8 cellular contexts compared by ENCODE assay signal in genomic region chr1:119646521-119647227, GRCh38. TPM values are rescaled to one million over a fixed set of nuclear protein-coding genes. Genes with fewer than 3 reads are reported as not detected.
DNase-seq lines count a peak whose midpoint lies in the region; ATAC-seq, FAIRE-seq and TF ChIP-seq lines count a peak whose summit lies in the region.

No MANE protein-coding gene starts in this region.

- FAIRE-seq in kidney (lab: Jason Lieb, UNC), result no peak

- H3K9ac ChIP-seq in adipocyte (ENCODE audit: low read length), result peak overlapping the region; percentile 97
- H3K9ac ChIP-seq in kidney (ENCODE audit: low read length in 2 of 2), result peak overlapping the region; percentile 79 to 99

- ATAC-seq in activated CD8-positive, alpha-beta T cell treated with anti-CD3 and anti-CD28 coated beads for 36 hours, result no peak
- no peak for ATAC-seq in activated CD8-positive, alpha-beta T cell treated with anti-CD3 and anti-CD28 coated beads, Interleukin-2, amount 10 ng/mL, durations not matched to agents 7 days and 5 days
- ATAC-seq in HG02870 (IDR thresholded peaks at IDR 0.05; ENCODE audit: unreplicated experiment), result no peak

- CTCF ChIA-PET in activated CD8-positive, alpha-beta T cell treated with anti-CD3 and anti-CD28 coated beads for 36 hours (lab: Charles Lee), result no interaction called here
- CTCF ChIA-PET in activated CD8-positive, alpha-beta T cell treated with anti-CD3 and anti-CD28 coated beads, Interleukin-2, amount 10 ng/mL, durations not matched to agents 7 days and 5 days (lab: Charles Lee), result interaction anchor here (0.7 to 4.4 kb wide), 2 partner anchors 28 to 35 kb away, joined by 3 to 20 read pairs; no protein-coding TSS in a partner anchor

- peak overlapping the region; percentile 70 for H3K4me3 Mint-ChIP-seq in activated CD8-positive, alpha-beta T cell treated with anti-CD3 and anti-CD28 coated beads for 36 hours
- no peak overlapping the region for H3K4me3 Mint-ChIP-seq in activated CD8-positive, alpha-beta T cell treated with anti-CD3 and anti-CD28 coated beads, Interleukin-2, amount 10 ng/mL, durations not matched to agents 7 days and 5 days

- intact Hi-C loops in activated CD8-positive, alpha-beta T cell treated with anti-CD3 and anti-CD28 coated beads for 36 hours (cut with micrococcal nuclease), result no loop called here
- intact Hi-C loops in kidney (cut with DNase I), result no loop called here
- intact Hi-C loops in tibial artery (cut with DNase I; ENCODE audit: low total_unique reads), result no loop called here

- POLR2A ChIA-PET in activated CD8-positive, alpha-beta T cell treated with anti-CD3 and anti-CD28 coated beads for 36 hours (lab: Charles Lee), result interaction anchor here (0.6 kb wide), 1 partner anchor 51 kb away, joined by 3 read pairs; no protein-coding TSS in a partner anchor
- POLR2A ChIA-PET in activated CD8-positive, alpha-beta T cell treated with anti-CD3 and anti-CD28 coated beads, Interleukin-2, amount 10 ng/mL, durations not matched to agents 7 days and 5 days (lab: Charles Lee), result no interaction called here

- H3K27me3 ChIP-seq in adipocyte (replicated peaks; ENCODE audit: control insufficient read depth, insufficient read depth, low read length), result no peaks in the 10 kb centered on the region
- no peaks in the 10 kb centered on the region for H3K27me3 ChIP-seq in tibial artery

- H3K4me3 ChIP-seq in adipocyte (ENCODE audit: low read length) (peak overlapping the region; percentile 99), kidney (ENCODE audit: low read length in 2 of 2) (peak overlapping the region; percentile 84 to 94), tibial artery (peak overlapping the region; percentile 79 to 98)

- peak overlapping the region; percentile 83 to 93 for H3K27ac ChIP-seq in kidney (ENCODE audit: low read depth in 2 of 2, low read length in 2 of 2)
- H3K27ac ChIP-seq in tibial artery, result no peak overlapping the region

- H3K4me1 Mint-ChIP-seq in activated CD8-positive, alpha-beta T cell treated with anti-CD3 and anti-CD28 coated beads for 36 hours (ENCODE audit: low read depth), result peaks cover 24% of the 10 kb centered on the region
- peaks cover 3% of the 10 kb centered on the region for H3K4me1 Mint-ChIP-seq in activated CD8-positive, alpha-beta T cell treated with anti-CD3 and anti-CD28 coated beads, Interleukin-2, amount 10 ng/mL, durations not matched to agents 7 days and 5 days (ENCODE audit: low read depth)

- H3K9me3 Mint-ChIP-seq in activated CD8-positive, alpha-beta T cell treated with anti-CD3 and anti-CD28 coated beads for 36 hours, result no peaks in the 10 kb centered on the region
- no peaks in the 10 kb centered on the region for H3K9me3 Mint-ChIP-seq in activated CD8-positive, alpha-beta T cell treated with anti-CD3 and anti-CD28 coated beads, Interleukin-2, amount 10 ng/mL, durations not matched to agents 7 days and 5 days (ENCODE audit: insufficient read depth)

- H3K27me3 Mint-ChIP-seq in activated CD8-positive, alpha-beta T cell treated with anti-CD3 and anti-CD28 coated beads for 36 hours, result peaks cover 69% of the 10 kb centered on the region
- H3K27me3 Mint-ChIP-seq in activated CD8-positive, alpha-beta T cell treated with anti-CD3 and anti-CD28 coated beads, Interleukin-2, amount 10 ng/mL, durations not matched to agents 7 days and 5 days (ENCODE audit: low read depth), result peaks cover 75% of the 10 kb centered on the region

- H3K9me3 ChIP-seq in adipocyte (ENCODE audit: control insufficient read depth, low read length) (no peaks in the 10 kb centered on the region), kidney (ENCODE audit: control insufficient read depth in 1 of 2, low read length in 2 of 2) (no peaks in the 10 kb centered on the region), tibial artery (no peaks in the 10 kb centered on the region)

- no peaks in the 10 kb centered on the region for H3K36me3 Mint-ChIP-seq in activated CD8-positive, alpha-beta T cell treated with anti-CD3 and anti-CD28 coated beads for 36 hours (ENCODE audit: low read depth)
- no peaks in the 10 kb centered on the region for H3K36me3 Mint-ChIP-seq in activated CD8-positive, alpha-beta T cell treated with anti-CD3 and anti-CD28 coated beads, Interleukin-2, amount 10 ng/mL, durations not matched to agents 7 days and 5 days (ENCODE audit: low read depth)

- TF ChIP-seq CTCF in activated CD8-positive, alpha-beta T cell treated with anti-CD3 and anti-CD28 coated beads for 36 hours (IDR thresholded peaks at IDR 0.05), result no peak
- TF ChIP-seq CTCF in kidney (IDR thresholded peaks at IDR 0.05; ENCODE audit: borderline replicate concordance, extremely low read depth, insufficient read depth) (no peak), tibial artery (IDR thresholded peaks at IDR 0.05) (no peak)

- no peaks in the 10 kb centered on the region for H3K36me3 ChIP-seq in adipocyte (ENCODE audit: control insufficient read depth, insufficient read depth, low read length, severe bottlenecking)
- H3K36me3 ChIP-seq in kidney (ENCODE audit: control insufficient read depth in 1 of 2, insufficient read depth in 2 of 2, low read length in 2 of 2), result no peaks in the 10 kb centered on the region
- H3K36me3 ChIP-seq in tibial artery, result no peaks in the 10 kb centered on the region

- H3K4me1 ChIP-seq in adipocyte (ENCODE audit: control insufficient read depth, insufficient read depth, low read length), result peaks cover 24% of the 10 kb centered on the region
- peaks cover 11 to 23% of the 10 kb centered on the region in 2 donors for H3K4me1 ChIP-seq in kidney (ENCODE audit: control insufficient read depth in 1 of 2, insufficient read depth in 1 of 2, low read depth in 1 of 2, low read length in 2 of 2)
- H3K4me1 ChIP-seq in tibial artery, result peaks cover 0 to 13% (median 7%) of the 10 kb centered on the region in 4 donors

- DNase-seq in activated CD8-positive, alpha-beta T cell treated with anti-CD3 and anti-CD28 coated beads for 36 hours, result peak; percentile 3
- no peak for DNase-seq in activated CD8-positive, alpha-beta T cell treated with anti-CD3 and anti-CD28 coated beads, Interleukin-2, amount 10 ng/mL, durations not matched to agents 7 days and 5 days
- DNase-seq in adipocyte (ENCODE audit: low read depth) (peak; percentile 46), kidney (no peak), tibial artery (no peak), HT-29 (ENCODE audit: low spot score) (no peak), nucleus accumbens (lab: John Stamatoyannopoulos, UW) (no peak)

- H3K27ac Mint-ChIP-seq in activated CD8-positive, alpha-beta T cell treated with anti-CD3 and anti-CD28 coated beads for 36 hours, result no peak overlapping the region
- no peak overlapping the region for H3K27ac Mint-ChIP-seq in activated CD8-positive, alpha-beta T cell treated with anti-CD3 and anti-CD28 coated beads, Interleukin-2, amount 10 ng/mL, durations not matched to agents 7 days and 5 days

RNA-seq across cellular contexts. Expression of gene ZNF697, which starts 1.4 kb away (rescaled TPM):
- under 1 TPM; 0.20 to 0.38 TPM for total RNA-seq in activated CD8-positive, alpha-beta T cell treated with anti-CD3 and anti-CD28 coated beads for 36 hours
- under 1 TPM in 1 of 2 experiments, not detected in 1; 0.08 TPM for total RNA-seq in activated CD8-positive, alpha-beta T cell treated with anti-CD3 and anti-CD28 coated beads, Interleukin-2, amount 10 ng/mL, durations not matched to agents 7 days and 5 days
- total RNA-seq in kidney, result 8.3 TPM
- 4.1 TPM for polyA plus RNA-seq in kidney (ENCODE audit: insufficient read depth, low read depth, low replicate concordance)
- 1.3 and 1.8 TPM in 2 replicates for total RNA-seq in HT-29 (2014; rRNA removed; shearing (Covaris generic))

Comparison
In these comparisons a context has a peak if more than half of its experiments do, and no peak if none do; other contexts are left out.
1. DNase-seq: peak in activated CD8-positive, alpha-beta T cell treated with anti-CD3 and anti-CD28 coated beads for 36 hours (single experiment) and adipocyte (single experiment); none in activated CD8-positive, alpha-beta T cell treated with anti-CD3 and anti-CD28 coated beads, Interleukin-2, amount 10 ng/mL, durations not matched to agents 7 days and 5 days (single experiment), kidney (single experiment), tibial artery (0 of 2), HT-29 (single experiment) and nucleus accumbens (0 of 56).
2. H3K27ac ChIP-seq: peak in kidney (2 of 2); none in tibial artery (0 of 2).
3. Peak in every context shown above with its lines, with median percentiles within 50 percentile points of each other: H3K4me3 ChIP-seq.